ENCODE assay signal across 8 cellular contexts in genomic region chr15:70023064-70023768, GRCh38.
DNase-seq lines count a peak whose midpoint lies in the region; ATAC-seq and TF ChIP-seq lines count a peak whose summit lies in the region.

No MANE protein-coding gene starts in this region.

- no peak overlapping the region for H2BK15ac ChIP-seq in IMR-90 (ENCODE audit: low read depth, low read length)

- H3K9me3 ChIP-seq in IMR-90 (ENCODE audit: control insufficient read depth, insufficient read depth, low read length) (no peaks in the 10 kb centered on the region), adrenal gland (replicated peaks in 1 of 3) (no peaks in the 10 kb centered on the region)
- no peaks in the 10 kb centered on the region for H3K9me3 ChIP-seq in effector memory CD4-positive, alpha-beta T cell (ENCODE audit: control insufficient read depth, low read length)

- intact Hi-C loops in IMR-90 (cut with micrococcal nuclease) (no loop called here), sciatic nerve (cut with DNase I) (no loop called here), adrenal gland (cut with DNase I) (no loop called here)

- no peak overlapping the region for H4K8ac ChIP-seq in IMR-90 (ENCODE audit: low read depth in 2 of 2, low read length in 2 of 2)

- H3K4me1 ChIP-seq in IMR-90 (ENCODE audit: control insufficient read depth, insufficient read depth, low read length) = peaks cover 4% of the 10 kb centered on the region; the same call in 1 of the 2 replicates
- H3K4me1 ChIP-seq in effector memory CD4-positive, alpha-beta T cell (ENCODE audit: control insufficient read depth, insufficient read depth, low read length, poor library complexity, severe bottlenecking) = peaks cover 16% of the 10 kb centered on the region
- peaks cover 0 to 12% of the 10 kb centered on the region in 2 donors for H3K4me1 ChIP-seq in adrenal gland (replicated peaks in 1 of 2)

- no peaks in the 10 kb centered on the region for H3K79me1 ChIP-seq in IMR-90 (ENCODE audit: low read depth in 1 of 2, low read length in 2 of 2)

- dilution Hi-C loops in IMR-90 (cut with HindIII; ENCODE audit: low sequenced_read_pairs, unreplicated experiment) = no loop called here

- WGBS in IMR-90 (ENCODE audit: extremely low coverage in 2 of 2, insufficient read length in 1 of 2), 2 experiments = 100% methylated on average over 1 of the region's 7 CpGs; no CpG with 5 or more reads in 1 of the 2 experiments
- 65 to 79% (median 72%) methylated on average over 6 to 7 of the region's 7 CpGs for WGBS in adrenal gland, 4 donors

- H3K9me1 ChIP-seq in IMR-90 (ENCODE audit: insufficient read depth, low read length) = peaks cover 3% of the 10 kb centered on the region; the same call in 1 of the 2 replicates

- BruUV-seq in IMR-90 (replicated peaks; lab: Mats Ljungman, UMichigan) = no TSS peak

- no peak overlapping the region for H2AK9ac ChIP-seq in IMR-90 (replicated peaks; ENCODE audit: low read depth, low read length, poor library complexity)

- CTCF ChIA-PET in IMR-90 (lab: Yijun Ruan, JAX) = no interaction called here

- in situ Hi-C loops in IMR-90 (cut with MboI; ENCODE audit: low sequenced_read_pairs) = no loop called here

- peak overlapping the region; percentile 34; the same call in 1 of the 2 replicates for H3K4ac ChIP-seq in IMR-90 (ENCODE audit: low read depth, low read length)

- H2BK120ac ChIP-seq in IMR-90 (ENCODE audit: low read depth, low read length) = no peak overlapping the region

- H3K14ac ChIP-seq in IMR-90 (replicated peaks; ENCODE audit: low read depth, low read length) = no peak overlapping the region

- H3K18ac ChIP-seq in IMR-90 (ENCODE audit: low read depth, low read length) = no peak overlapping the region

- H3K9ac ChIP-seq in IMR-90 (ENCODE audit: low read depth, low read length) = no peak overlapping the region

- peaks cover 59% of the 10 kb centered on the region for H3K27me3 ChIP-seq in IMR-90 (ENCODE audit: control insufficient read depth, insufficient read depth, low read length)
- H3K27me3 ChIP-seq in effector memory CD4-positive, alpha-beta T cell (replicated peaks; ENCODE audit: control insufficient read depth, insufficient read depth, low read length, poor library complexity, severe bottlenecking) = no peaks in the 10 kb centered on the region
- H3K27me3 ChIP-seq in adrenal gland = no peaks in the 10 kb centered on the region

- TF ChIP-seq RAD21 in IMR-90 (IDR thresholded peaks at IDR 0.05; ENCODE audit: low read length) = no peak

- no peak overlapping the region; the same call in 1 of the 2 replicates for H2AK5ac ChIP-seq in IMR-90 (ENCODE audit: low read depth, low read length)

- no peak overlapping the region for H2BK5ac ChIP-seq in IMR-90 (ENCODE audit: low read depth, low read length, poor library complexity, severe bottlenecking)

- H4K20me1 ChIP-seq in IMR-90 (ENCODE audit: insufficient read depth, low read length) = no peaks in the 10 kb centered on the region

- no peaks in the 10 kb centered on the region for H3K36me3 ChIP-seq in IMR-90 (ENCODE audit: control insufficient read depth, insufficient read depth, low read length)
- H3K36me3 ChIP-seq in effector memory CD4-positive, alpha-beta T cell (ENCODE audit: control insufficient read depth, insufficient read depth, low read length) = no peaks in the 10 kb centered on the region
- no peaks in the 10 kb centered on the region for H3K36me3 ChIP-seq in adrenal gland (replicated peaks in 1 of 2)

- H2AFZ ChIP-seq in IMR-90 (replicated peaks; ENCODE audit: low read length, poor library complexity) = no peak overlapping the region

- ATAC-seq in GM21390 (IDR thresholded peaks at IDR 0.05; ENCODE audit: unreplicated experiment) = peak; percentile 88
- peak; percentile 29; the same call in 1 of the 2 replicates for ATAC-seq in IMR-90 (ENCODE audit: low read depth)
- ATAC-seq in sciatic nerve = peak; percentile 85

- no peak overlapping the region for H4K5ac ChIP-seq in IMR-90 (ENCODE audit: low read depth, low read length)

- H3K27ac ChIP-seq in IMR-90 (ENCODE audit: insufficient read depth, low read length) (no peak overlapping the region), VCaP (peak overlapping the region; percentile 79), adrenal gland (peak overlapping the region in 1 of 5 donors; percentile 58)
- no peak overlapping the region for H3K27ac ChIP-seq in effector memory CD4-positive, alpha-beta T cell (ENCODE audit: insufficient read depth, low read length, poor library complexity, severe bottlenecking)

- no peak for TF ChIP-seq POLR2A in IMR-90 (IDR thresholded peaks at IDR 0.05; ENCODE audit: low read depth, low read length)
- TF ChIP-seq POLR2A in adrenal gland (IDR thresholded peaks at IDR 0.05) = no peak

- TF ChIP-seq CTCF in IMR-90 (conservative IDR thresholded peaks at IDR 0.05; ENCODE audit: low read depth, low read length) (no peak), VCaP (conservative IDR thresholded peaks at IDR 0.05) (no peak), adrenal gland (IDR thresholded peaks at IDR 0.05) (no peak)

- DNase-seq in DMS53 treated with DMSO at 0.1 percent for 48 hours (lab: John Stamatoyannopoulos, UW; ENCODE audit: unreplicated experiment) (peak; percentile 57), IMR-90 (peak; percentile 75), sciatic nerve (ENCODE audit: low spot score) (no peak), adrenal gland (no peak), DMS79 (lab: John Stamatoyannopoulos, UW) (no peak)
- peak; percentile 50 to 61 (median 51) for DNase-seq in effector memory CD4-positive, alpha-beta T cell

- H3K56ac ChIP-seq in IMR-90 (ENCODE audit: extremely low read depth, insufficient read depth, low read length) = no peak overlapping the region

- H3K4me3 ChIP-seq in IMR-90 (ENCODE audit: insufficient read depth, low read depth, low read length) = no peak overlapping the region
- no peak overlapping the region for H3K4me3 ChIP-seq in effector memory CD4-positive, alpha-beta T cell (ENCODE audit: insufficient read depth, low read depth, low read length, poor library complexity, severe bottlenecking)
- H3K4me3 ChIP-seq in adrenal gland = no peak overlapping the region

- H3K23ac ChIP-seq in IMR-90 (ENCODE audit: low read depth, low read length) = no peak overlapping the region

- no peak overlapping the region for H3K4me2 ChIP-seq in IMR-90 (ENCODE audit: low read depth, low read length)

- no peak overlapping the region for H4K91ac ChIP-seq in IMR-90 (ENCODE audit: insufficient read depth, low read depth, low read length)

- H2BK20ac ChIP-seq in IMR-90 (ENCODE audit: low read depth, low read length) = peak overlapping the region; percentile 36; the same call in 1 of the 2 replicates

- POLR2A ChIA-PET in IMR-90 (lab: Charles Lee; ENCODE audit: unreplicated experiment) = interaction anchor here (0.6 kb wide), 1 partner anchor 143 kb away, joined by 3 read pairs; no protein-coding TSS in a partner anchor

TF ChIP-seq in IMR-90, 13 proteins besides CTCF, POLR2A, EP300 and RAD21:
- no peak for TF ChIP-seq SMC3 (IDR thresholded peaks at IDR 0.05; ENCODE audit: low read depth, low read length)
- peak; percentile 71 for TF ChIP-seq CEBPB (IDR thresholded peaks at IDR 0.05; ENCODE audit: low read depth, low read length)

Comparison
In these comparisons a context has a peak if more than half of its experiments do, and no peak if none do; other contexts are left out.
1. DNase-seq: peak in DMS53 treated with DMSO at 0.1 percent for 48 hours (single experiment), IMR-90 (single experiment) and effector memory CD4-positive, alpha-beta T cell (3 of 3); none in sciatic nerve (single experiment), adrenal gland (0 of 7) and DMS79 (single experiment).
2. ATAC-seq: peak in every context shown above with its lines; median percentile 88 in GM21390; 85 in sciatic nerve; 29 in IMR-90.